Comparison of ENCODE assay signal across 4 cellular contexts in the genomic region with DNA sequence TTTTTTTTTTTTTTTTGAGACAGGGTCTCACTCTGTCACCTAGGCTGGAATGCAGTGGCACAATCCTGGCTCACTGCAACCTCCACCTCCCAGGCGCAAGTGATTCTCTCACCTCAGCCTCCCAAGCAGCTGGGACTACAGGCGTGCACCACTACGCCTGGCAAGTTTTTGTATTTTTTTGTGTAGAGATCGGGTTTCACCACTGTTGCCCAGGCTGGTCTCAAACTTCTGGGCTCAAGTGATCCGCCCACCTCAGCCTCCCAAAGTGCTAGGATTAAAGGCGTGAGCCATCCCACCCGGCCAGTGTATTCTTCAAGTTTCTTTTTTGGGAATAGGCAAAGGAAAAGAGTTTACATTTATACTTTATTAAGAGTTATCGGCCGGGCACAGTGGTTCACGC. TPM values are rescaled to one million over a fixed set of nuclear protein-coding genes. Genes with fewer than 3 reads are reported as not detected.
"Had no signal": no experiment of that assay in that cellular context is flagged by ENCODE, and none has a peak within 500 bp of the region (broad histone marks: within the 10 kb centered on the region; RNA-seq: fewer than 3 reads in every experiment).

No MANE protein-coding gene starts in this region.

RNA-seq across cellular contexts. Expression of a gene that starts 50.0 kb away (rescaled TPM):
- total RNA-seq: HepG2, HT-29, HT1080, IMR-90 had no signal
- polyA plus RNA-seq: HepG2, IMR-90 had no signal
